In genomic region chr15:85451099-85451700, GRCh38 we compare ENCODE assay signal across 25 cellular contexts.
A peak's percentile ranks its signal among the peaks of the same experiment; 100 is the strongest.
DNase-seq lines count a peak whose midpoint lies in the region; ATAC-seq, FAIRE-seq and TF ChIP-seq lines count a peak whose summit lies in the region.
"Had no signal": no experiment of that assay in that cellular context is flagged by ENCODE, and none has a peak within 500 bp of the region (broad histone marks: within the 10 kb centered on the region; RNA-seq: fewer than 3 reads in every experiment).

No MANE protein-coding gene starts in this region.

- no peaks in the 10 kb centered on the region for H3K9me2 ChIP-seq in OCI-LY7 (ENCODE audit: insufficient read depth, low read length)

- no peak overlapping the region for H3K4me3 ChIP-seq in OCI-LY7 (ENCODE audit: low read depth, low read length, poor library complexity, severe bottlenecking)
- H3K4me3 ChIP-seq in esophagus muscularis mucosa: no peak overlapping the region
- H3K4me3 ChIP-seq: MG63, PC-9, SJCRH30 had no signal

- BruUV-seq in OCI-LY7 (replicated peaks; lab: Mats Ljungman, UMichigan): no TSS peak

- peak overlapping the region; percentile 18 for H3K27ac Mint-ChIP-seq in activated naive CD8-positive, alpha-beta T cell
- no peak overlapping the region for H3K27ac Mint-ChIP-seq in activated naive CD8-positive, alpha-beta T cell treated with anti-CD3 and anti-CD28 coated beads, Interleukin-2, amount 50 U/mL, for 24 hours
- H3K27ac Mint-ChIP-seq in stimulated activated naive B cell treated with anti-CD40 and anti-IgM and Interleukin-4, amounts not matched to agents 10 μg/mL and 1 μg/mL and 100 μg/mL, for 72 hours: peak overlapping the region; percentile 88

- no peak for TF ChIP-seq EP300 in esophagus muscularis mucosa (IDR thresholded peaks at IDR 0.05)

- TF ChIP-seq CTCF in OCI-LY7 (conservative IDR thresholded peaks at IDR 0.05; ENCODE audit: low read length): no peak
- TF ChIP-seq CTCF in esophagus muscularis mucosa (IDR thresholded peaks at IDR 0.05): no peak

- FAIRE-seq in frontal cortex (lab: Jason Lieb, UNC): no peak
- FAIRE-seq: G401.6 had no signal

- H3K4me1 Mint-ChIP-seq in activated naive CD8-positive, alpha-beta T cell (ENCODE audit: low read depth): peaks cover 63% of the 10 kb centered on the region
- peaks cover 66% of the 10 kb centered on the region for H3K4me1 Mint-ChIP-seq in activated naive CD8-positive, alpha-beta T cell treated with anti-CD3 and anti-CD28 coated beads, Interleukin-2, amount 50 U/mL, for 24 hours
- H3K4me1 Mint-ChIP-seq in stimulated activated naive B cell treated with anti-CD40 and anti-IgM and Interleukin-4, amounts not matched to agents 10 μg/mL and 1 μg/mL and 100 μg/mL, for 72 hours: peaks cover 65 to 95% of the 10 kb centered on the region in 2 donors

- 0 out of 2 replicates have a peak overlapping the region, but pooled peaks have one; percentile 37 for H3K4me2 ChIP-seq in OCI-LY7 (ENCODE audit: low read length)
- H3K4me2 ChIP-seq: PC-9 had no signal

- no peak overlapping the region for H3K4me3 Mint-ChIP-seq in activated naive CD8-positive, alpha-beta T cell
- H3K4me3 Mint-ChIP-seq in activated naive CD8-positive, alpha-beta T cell treated with anti-CD3 and anti-CD28 coated beads, Interleukin-2, amount 50 U/mL, for 24 hours: no peak overlapping the region
- H3K4me3 Mint-ChIP-seq in stimulated activated naive B cell treated with anti-CD40 and anti-IgM and Interleukin-4, amounts not matched to agents 10 μg/mL and 1 μg/mL and 100 μg/mL, for 72 hours: no peak overlapping the region

- H3K27ac ChIP-seq in OCI-LY7 (ENCODE audit: low read depth, low read length, poor library complexity, severe bottlenecking): no peak overlapping the region
- H3K27ac ChIP-seq in esophagus muscularis mucosa (replicated peaks in 1 of 4): peak overlapping the region in 3 of 4 donors; percentile 25 to 69 (median 27)
- H3K27ac ChIP-seq: PC-9, SJCRH30 had no signal

- peaks cover 37% of the 10 kb centered on the region for H3K36me3 ChIP-seq in OCI-LY7 (ENCODE audit: insufficient read depth, low read length)
- H3K36me3 ChIP-seq in esophagus muscularis mucosa: no peaks in the 10 kb centered on the region
- H3K36me3 ChIP-seq: MG63, SJCRH30 had no signal

- no peaks in the 10 kb centered on the region for H3K27me3 ChIP-seq in esophagus muscularis mucosa
- H3K27me3 ChIP-seq: MG63, SJCRH30 had no signal

- TF ChIP-seq POLR2A in esophagus muscularis mucosa (IDR thresholded peaks at IDR 0.05; ENCODE audit: low read depth): no peak

- POLR2A ChIA-PET in OCI-LY7 (lab: Charles Lee): interaction anchor here (0.6 to 3.5 kb wide), 3 partner anchors 8 to 23 kb away, joined by 4 to 20 read pairs (median 8); no protein-coding TSS in a partner anchor

- peaks cover 100% of the 10 kb centered on the region for H3K79me2 ChIP-seq in OCI-LY7 (ENCODE audit: insufficient read depth, low read depth, low read length)

- H4K20me1 ChIP-seq in OCI-LY7 (ENCODE audit: insufficient read depth, low read length): peaks cover 12% of the 10 kb centered on the region; the same call in 1 of the 2 replicates

- H3K4me1 ChIP-seq in OCI-LY7 (ENCODE audit: insufficient read depth, low read length, poor library complexity, severe bottlenecking) (peaks cover 57% of the 10 kb centered on the region), esophagus muscularis mucosa (peaks cover 17 to 49% (median 40%) of the 10 kb centered on the region in 4 donors)
- H3K4me1 ChIP-seq: SJCRH30 had no signal

- peaks cover 26% of the 10 kb centered on the region for H3K36me3 Mint-ChIP-seq in activated naive CD8-positive, alpha-beta T cell
- H3K36me3 Mint-ChIP-seq in activated naive CD8-positive, alpha-beta T cell treated with anti-CD3 and anti-CD28 coated beads, Interleukin-2, amount 50 U/mL, for 24 hours (ENCODE audit: low read depth): peaks cover 29% of the 10 kb centered on the region
- peaks cover 35 to 52% of the 10 kb centered on the region in 2 donors for H3K36me3 Mint-ChIP-seq in stimulated activated naive B cell treated with anti-CD40 and anti-IgM and Interleukin-4, amounts not matched to agents 10 μg/mL and 1 μg/mL and 100 μg/mL, for 72 hours

- H3K27me3 Mint-ChIP-seq in activated naive CD8-positive, alpha-beta T cell: no peaks in the 10 kb centered on the region
- no peaks in the 10 kb centered on the region for H3K27me3 Mint-ChIP-seq in activated naive CD8-positive, alpha-beta T cell treated with anti-CD3 and anti-CD28 coated beads, Interleukin-2, amount 50 U/mL, for 24 hours
- H3K27me3 Mint-ChIP-seq in stimulated activated naive B cell treated with anti-CD40 and anti-IgM and Interleukin-4, amounts not matched to agents 10 μg/mL and 1 μg/mL and 100 μg/mL, for 72 hours: no peaks in the 10 kb centered on the region

- in situ Hi-C loops in G401 (cut with HindIII; ENCODE audit: low sequenced_read_pairs): no loop called here

- no peak overlapping the region for H2AFZ ChIP-seq in OCI-LY7 (ENCODE audit: low read length)
- H2AFZ ChIP-seq: PC-9 had no signal

- WGBS in esophagus muscularis mucosa: 94% methylated on average over 3 of the region's 3 CpGs

- DNase-seq in activated naive CD8-positive, alpha-beta T cell treated with anti-CD3 and anti-CD28 coated beads, Interleukin-2, amount 50 U/mL, for 24 hours: no peak
- DNase-seq in OCI-LY7 (ENCODE audit: low spot score) (no peak), esophagus muscularis mucosa (ENCODE audit: extremely low spot score) (no peak), G401 (ENCODE audit: low spot score) (no peak), T-helper 1 cell (no peak), frontal cortex (ENCODE audit: low spot score in 2 of 2) (no peak)
- no peak for DNase-seq in stimulated activated naive B cell treated with anti-CD40 and anti-IgM and Interleukin-4, amounts not matched to agents 10 μg/mL and 1 μg/mL and 100 μg/mL, for 72 hours
- DNase-seq: 8988T, ACHN, DMS53, KBM-7, MG63, NCI-H1105 treated with DMSO at 0.1 percent for 48 hours, NCI-H146, NCI-H2029, NCI-H446, NCI-H524 treated with DMSO at 0.1 percent for 48 hours, NCI-H774, PC-9, SJCRH30 had no signal

- H3K9me3 ChIP-seq in OCI-LY7 (ENCODE audit: low read length): peaks cover 17% of the 10 kb centered on the region
- H3K9me3 ChIP-seq in esophagus muscularis mucosa: peaks cover 0 to 20% (median 6%) of the 10 kb centered on the region in 4 donors

- intact Hi-C loops in OCI-LY7 (cut with micrococcal nuclease; ENCODE audit: unreplicated experiment): no loop called here
- intact Hi-C loops in esophagus muscularis mucosa (cut with DNase I): no loop called here

- H3K9me3 Mint-ChIP-seq in activated naive CD8-positive, alpha-beta T cell (ENCODE audit: low read depth): peaks cover 25% of the 10 kb centered on the region
- H3K9me3 Mint-ChIP-seq in activated naive CD8-positive, alpha-beta T cell treated with anti-CD3 and anti-CD28 coated beads, Interleukin-2, amount 50 U/mL, for 24 hours: peaks cover 45% of the 10 kb centered on the region
- H3K9me3 Mint-ChIP-seq in stimulated activated naive B cell treated with anti-CD40 and anti-IgM and Interleukin-4, amounts not matched to agents 10 μg/mL and 1 μg/mL and 100 μg/mL, for 72 hours: peaks cover 26 to 29% of the 10 kb centered on the region in 2 donors

- no peak for ATAC-seq in activated naive CD8-positive, alpha-beta T cell treated with anti-CD3 and anti-CD28 coated beads, Interleukin-2, amount 50 U/mL, for 24 hours
- ATAC-seq in stimulated activated naive B cell treated with anti-CD40 and anti-IgM and Interleukin-4, amounts not matched to agents 10 μg/mL and 1 μg/mL and 100 μg/mL, for 72 hours (replicated peaks): no peak
- ATAC-seq: HCT116, Right ventricle myocardium inferior, SK-N-SH treated with all-trans-retinoic acid at 6 μM for 48 hours had no signal

- CTCF ChIA-PET in OCI-LY7 (lab: Charles Lee; ENCODE audit: unreplicated experiment): no interaction called here
